In the genomic region with DNA sequence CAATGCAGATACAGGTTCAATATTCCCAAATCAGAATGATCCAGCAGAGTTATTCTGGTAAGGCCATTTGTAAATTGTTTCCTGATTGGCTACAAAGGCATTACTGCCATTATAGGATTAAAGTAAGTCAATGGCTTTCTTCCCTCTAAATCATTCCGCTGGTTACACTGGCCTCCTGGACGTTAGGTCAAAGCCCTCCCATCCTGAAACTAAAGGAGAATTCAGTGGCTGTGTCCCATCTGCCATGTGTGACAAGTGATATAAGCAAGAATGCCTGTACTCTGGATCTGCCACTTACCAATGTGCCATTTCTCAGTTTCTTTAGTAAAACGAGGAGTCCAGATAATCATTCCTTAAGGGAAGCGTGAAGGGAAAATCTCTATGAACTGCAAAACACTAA, we compare ENCODE assay signal across 28 cellular contexts.
"Had no signal": no experiment of that assay in that cellular context is flagged by ENCODE, and none has a peak within 500 bp of the region (broad histone marks: within the 10 kb centered on the region; RNA-seq: fewer than 3 reads in every experiment).

No MANE protein-coding gene starts in this region.

- H3K27me3 ChIP-seq: neutrophil, ovary, right lobe of liver, sigmoid colon, stomach, thyroid gland, tibial nerve, upper lobe of left lung, vagina had no signal

- H3K27ac Mint-ChIP-seq: natural killer cell; progenitor cell of endocrine pancreas; stimulated activated effector memory CD8-positive, alpha-beta T cell treated with anti-CD3 and anti-CD28 coated beads, Interleukin-12 subunit alpha, Interleukin-12 subunit beta, amount 100 ng/mL, for 72 hours; stimulated activated naive B cell treated with anti-CD40 and anti-IgM and Interleukin-4, amounts not matched to agents 10 μg/mL and 1 μg/mL and 100 μg/mL, for 72 hours; stimulated activated naive CD8-positive, alpha-beta T cell treated with anti-CD3 and anti-CD28 coated beads, Interleukin-15, Interleukin-2, amounts not matched to agents 100 ng/mL and 50 ng/mL, for 24 hours had no signal

- H3K36me3 Mint-ChIP-seq: stimulated activated effector memory CD8-positive, alpha-beta T cell treated with anti-CD3 and anti-CD28 coated beads, Interleukin-12 subunit alpha, Interleukin-12 subunit beta, amount 100 ng/mL, for 72 hours had no signal

- H3K4me3 Mint-ChIP-seq: natural killer cell; nephron; stimulated activated effector memory CD8-positive, alpha-beta T cell treated with anti-CD3 and anti-CD28 coated beads, Interleukin-12 subunit alpha, Interleukin-12 subunit beta, amount 100 ng/mL, for 72 hours; stimulated activated naive B cell treated with anti-CD40 and anti-IgM and Interleukin-4, amounts not matched to agents 10 μg/mL and 1 μg/mL and 100 μg/mL, for 72 hours; stimulated activated naive CD8-positive, alpha-beta T cell treated with anti-CD3 and anti-CD28 coated beads, Interleukin-15, Interleukin-2, amounts not matched to agents 100 ng/mL and 50 ng/mL, for 24 hours had no signal

- ATAC-seq: natural killer cell; psoas muscle; right cardiac atrium; right lobe of liver; stimulated activated effector memory CD8-positive, alpha-beta T cell treated with anti-CD3 and anti-CD28 coated beads, Interleukin-12 subunit alpha, Interleukin-12 subunit beta, amount 100 ng/mL, for 72 hours; stimulated activated naive B cell treated with anti-CD40 and anti-IgM and Interleukin-4, amounts not matched to agents 10 μg/mL and 1 μg/mL and 100 μg/mL, for 72 hours had no signal

- H2AFZ ChIP-seq: parathyroid adenoma had no signal

- H3K4me3 ChIP-seq: ovary, psoas muscle, right lobe of liver, sigmoid colon, stomach, thoracic aorta, thyroid gland, tibial nerve, upper lobe of left lung, vagina had no signal

- H3K9ac ChIP-seq: parathyroid adenoma had no signal

- H3K36me3 ChIP-seq: neutrophil, ovary, right lobe of liver, sigmoid colon, thoracic aorta, thyroid gland, upper lobe of left lung, vagina had no signal

- H3K9me3 ChIP-seq: neutrophil, ovary, right lobe of liver, thyroid gland had no signal

- H3K79me2 ChIP-seq: parathyroid adenoma had no signal

- H3K4me1 ChIP-seq: parathyroid adenoma, psoas muscle had no signal

- H3K4me1 Mint-ChIP-seq: stimulated activated effector memory CD8-positive, alpha-beta T cell treated with anti-CD3 and anti-CD28 coated beads, Interleukin-12 subunit alpha, Interleukin-12 subunit beta, amount 100 ng/mL, for 72 hours; stimulated activated naive B cell treated with anti-CD40 and anti-IgM and Interleukin-4, amounts not matched to agents 10 μg/mL and 1 μg/mL and 100 μg/mL, for 72 hours had no signal

- DNase-seq: natural killer cell; nucleus accumbens; ovary; posterior cingulate gyrus; psoas muscle; right cardiac atrium; right lobe of liver; sigmoid colon; small intestine; stimulated activated CD4-positive, alpha-beta T cell treated with anti-CD3 and anti-CD28 coated beads, Interleukin-15, amount 100 ng/mL, for 24 hours; stimulated activated CD4-positive, alpha-beta T cell treated with anti-CD3 and anti-CD28 coated beads, Interleukin-2, amount 100 ng/mL, for 24 hours; stimulated activated CD4-positive, alpha-beta T cell treated with anti-CD3 and anti-CD28 coated beads, Interleukin-2, amount 100 ng/mL, for 48 hours; stimulated activated CD4-positive, alpha-beta T cell treated with anti-CD3 and anti-CD28 coated beads, Interleukin-4, amount 100 ng/mL, for 24 hours; stimulated activated naive B cell treated with anti-CD40 and anti-IgM and Interleukin-4, amounts not matched to agents 10 μg/mL and 1 μg/mL and 100 μg/mL, for 72 hours; stimulated activated naive CD4-positive, alpha-beta T cell treated with Interleukin-2 at 50 U/mL for 16 hours; stomach; thyroid gland; trophoblast cell; upper lobe of left lung had no signal

- H3K27me3 Mint-ChIP-seq: stimulated activated naive B cell treated with anti-CD40 and anti-IgM and Interleukin-4, amounts not matched to agents 10 μg/mL and 1 μg/mL and 100 μg/mL, for 72 hours; stimulated activated naive CD8-positive, alpha-beta T cell treated with anti-CD3 and anti-CD28 coated beads, Interleukin-15, Interleukin-2, amounts not matched to agents 100 ng/mL and 50 ng/mL, for 24 hours had no signal

- H3K27ac ChIP-seq: neutrophil, ovary, parathyroid adenoma, psoas muscle, right lobe of liver, sigmoid colon, stomach, thoracic aorta, thyroid gland, tibial nerve, upper lobe of left lung, vagina had no signal
